ENCODE assay signal across 7 cellular contexts in the genomic region with DNA sequence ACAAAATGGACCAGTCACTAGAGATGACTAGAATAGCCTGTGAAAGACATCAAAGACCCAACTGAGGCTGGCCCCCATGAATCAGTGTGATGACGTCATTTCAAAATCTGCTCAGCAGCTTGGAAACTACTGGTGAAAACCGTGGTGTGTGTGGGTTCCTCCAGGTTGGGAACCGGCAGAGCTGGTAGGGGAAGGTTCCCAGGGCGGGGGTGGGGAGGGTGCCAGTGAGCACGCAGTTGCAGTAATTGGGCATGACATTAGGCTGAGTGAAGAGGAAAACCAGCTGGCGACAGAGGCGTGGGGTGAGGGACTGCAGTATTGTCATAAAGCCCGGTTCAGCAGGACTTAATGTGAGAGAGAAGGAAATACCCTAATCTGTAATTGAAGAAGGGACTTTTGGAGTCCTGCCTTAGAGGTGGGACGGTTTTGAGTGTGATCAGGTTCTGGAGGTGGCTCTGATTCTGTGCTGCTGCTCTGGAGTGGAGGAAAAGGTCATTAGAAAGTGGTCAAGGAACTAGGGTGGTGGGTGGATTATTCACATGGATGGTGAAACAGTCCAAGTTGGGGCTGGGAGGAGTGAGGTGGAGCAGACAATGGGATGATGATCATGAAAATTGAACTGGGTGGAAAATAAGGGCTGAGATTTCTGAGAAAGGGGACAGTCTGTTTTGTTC. TPM values are rescaled to one million over a fixed set of nuclear protein-coding genes. Genes with fewer than 3 reads are reported as not detected.
DNase-seq lines count a peak whose midpoint lies in the region; ATAC-seq and TF ChIP-seq lines count a peak whose summit lies in the region.

No MANE protein-coding gene starts in this region.

- no peaks in the 10 kb centered on the region for H3K27me3 ChIP-seq in thyroid gland

- H3K4me1 Mint-ChIP-seq in T-helper 2 cell treated with Interferon-gamma antibody and Interleukin-4, amounts not matched to agents 5 μg/mL and 100 μg/mL, for 36 hours (ENCODE audit: low read depth), result peaks cover 3% of the 10 kb centered on the region
- H3K4me1 Mint-ChIP-seq in naive thymus-derived CD8-positive, alpha-beta T cell, result peaks cover 0 to 6% (median 0%) of the 10 kb centered on the region in 4 donors

- H3K4me3 Mint-ChIP-seq in T-helper 2 cell treated with Interferon-gamma antibody and Interleukin-4, amounts not matched to agents 5 μg/mL and 100 μg/mL, for 36 hours, result no peak overlapping the region
- no peak overlapping the region for H3K4me3 Mint-ChIP-seq in naive thymus-derived CD8-positive, alpha-beta T cell

- peaks cover 0 to 11% of the 10 kb centered on the region in 2 donors for H3K4me1 ChIP-seq in thyroid gland

- 55 to 70% methylated on average over 9 of the region's 9 CpGs for WGBS in thyroid gland, 2 donors

- H3K36me3 ChIP-seq in thyroid gland, result no peaks in the 10 kb centered on the region

- POLR2A ChIA-PET in naive thymus-derived CD8-positive, alpha-beta T cell (lab: Charles Lee), result interaction anchor here (0.5 to 0.7 kb wide), 2 partner anchors 308 to 1277 kb away, joined by 3 read pairs; no protein-coding TSS in a partner anchor

- H3K9me3 Mint-ChIP-seq in T-helper 2 cell treated with Interferon-gamma antibody and Interleukin-4, amounts not matched to agents 5 μg/mL and 100 μg/mL, for 36 hours, result no peaks in the 10 kb centered on the region
- no peaks in the 10 kb centered on the region for H3K9me3 Mint-ChIP-seq in naive thymus-derived CD8-positive, alpha-beta T cell

- no peak overlapping the region for H3K4me3 ChIP-seq in fibroblast of mammary gland (ENCODE audit: control insufficient read depth, low read depth, low read length)
- H3K4me3 ChIP-seq in thyroid gland (replicated peaks in 1 of 3), result no peak overlapping the region

- H3K27ac ChIP-seq in thyroid gland, result no peak overlapping the region

- peak; percentile 36 for DNase-seq in T-helper 2 cell treated with Interferon-gamma antibody and Interleukin-4, amounts not matched to agents 5 μg/mL and 100 μg/mL, for 36 hours (ENCODE audit: low spot score)
- DNase-seq in fibroblast of mammary gland (ENCODE audit: low read depth), result peak; percentile 75
- peak; percentile 12 to 13 for DNase-seq in stimulated activated CD4-positive, alpha-beta T cell treated with anti-CD3 and anti-CD28 coated beads, Interleukin-4, amount 100 ng/mL, for 4 hours
- DNase-seq in thyroid gland, result no peak
- DNase-seq in naive thymus-derived CD8-positive, alpha-beta T cell, result no peak

- intact Hi-C loops in thyroid gland (cut with DNase I), result loop anchor here (2.0 to 10.0 kb wide), 3 partner anchors 209 to 749 kb away; partner anchors contain the start of gene ULBP3

- H3K27me3 Mint-ChIP-seq in T-helper 2 cell treated with Interferon-gamma antibody and Interleukin-4, amounts not matched to agents 5 μg/mL and 100 μg/mL, for 36 hours (ENCODE audit: low read depth), result peaks cover 15% of the 10 kb centered on the region
- peaks cover 7 to 20% (median 11%) of the 10 kb centered on the region in 5 donors for H3K27me3 Mint-ChIP-seq in naive thymus-derived CD8-positive, alpha-beta T cell

- H3K27ac Mint-ChIP-seq in T-helper 2 cell treated with Interferon-gamma antibody and Interleukin-4, amounts not matched to agents 5 μg/mL and 100 μg/mL, for 36 hours, result no peak overlapping the region
- peak overlapping the region in 2 of 10 donors; percentile 46 to 68 for H3K27ac Mint-ChIP-seq in naive thymus-derived CD8-positive, alpha-beta T cell

- ATAC-seq in GM18868 (IDR thresholded peaks at IDR 0.05; ENCODE audit: unreplicated experiment) (peak; percentile 68), HG02763 (IDR thresholded peaks at IDR 0.05; ENCODE audit: unreplicated experiment) (peak; percentile 53)
- ATAC-seq in naive thymus-derived CD8-positive, alpha-beta T cell, result no peak

- no peak for TF ChIP-seq CTCF in fibroblast of mammary gland (conservative IDR thresholded peaks at IDR 0.05; ENCODE audit: control insufficient read depth, insufficient read depth, low read depth, low read length)
- TF ChIP-seq CTCF in thyroid gland (IDR thresholded peaks at IDR 0.05), result no peak

- no peak for TF ChIP-seq POLR2A in thyroid gland (IDR thresholded peaks at IDR 0.05)

- no peaks in the 10 kb centered on the region for H3K36me3 Mint-ChIP-seq in T-helper 2 cell treated with Interferon-gamma antibody and Interleukin-4, amounts not matched to agents 5 μg/mL and 100 μg/mL, for 36 hours (ENCODE audit: low read depth)
- H3K36me3 Mint-ChIP-seq in naive thymus-derived CD8-positive, alpha-beta T cell, result no peaks in the 10 kb centered on the region

- H3K9me3 ChIP-seq in thyroid gland, result no peaks in the 10 kb centered on the region

RNA-seq across cellular contexts. Expression of gene MTHFD1L, which starts 52.0 kb away (rescaled TPM):
- total RNA-seq in thyroid gland, result 10 to 100 TPM in 3 of 4 donors, 1 to 10 TPM in 1; 8.7 to 14.6 (median 11.0) TPM
- 10 to 100 TPM; 18.2 to 20.1 TPM for total RNA-seq in naive thymus-derived CD8-positive, alpha-beta T cell
- 1 to 10 TPM; 3.8 to 8.3 (median 5.1) TPM for polyA plus RNA-seq in naive thymus-derived CD8-positive, alpha-beta T cell

Comparison
In these comparisons a context has a peak if more than half of its experiments do, and no peak if none do; other contexts are left out.
1. ATAC-seq: peak in GM18868 (single experiment) and HG02763 (single experiment); none in naive thymus-derived CD8-positive, alpha-beta T cell (0 of 2).
2. DNase-seq: peak in T-helper 2 cell treated with Interferon-gamma antibody and Interleukin-4, amounts not matched to agents 5 μg/mL and 100 μg/mL, for 36 hours (single experiment), fibroblast of mammary gland (single experiment) and stimulated activated CD4-positive, alpha-beta T cell treated with anti-CD3 and anti-CD28 coated beads, Interleukin-4, amount 100 ng/mL, for 4 hours (2 of 2); none in thyroid gland (0 of 2) and naive thymus-derived CD8-positive, alpha-beta T cell (0 of 10).